10 cellular contexts compared by ENCODE assay signal in genomic region chr1:247447162-247447909, GRCh38. TPM values are rescaled to one million over a fixed set of nuclear protein-coding genes. Genes with fewer than 3 reads are reported as not detected.
DNase-seq lines count a peak whose midpoint lies in the region; ATAC-seq and TF ChIP-seq lines count a peak whose summit lies in the region.
"Had no signal": no experiment of that assay in that cellular context is flagged by ENCODE, and none has a peak within 500 bp of the region (broad histone marks: within the 10 kb centered on the region; RNA-seq: fewer than 3 reads in every experiment).

No MANE protein-coding gene starts in this region.

- H3K4me3 Mint-ChIP-seq in CD14-positive monocyte (no peak overlapping the region), activated B cell treated with CpG ODN at 0.5 μM for 24 hours (peak overlapping the region; percentile 61)

- intact Hi-C loops in CD14-positive monocyte (cut with micrococcal nuclease) (loop anchor here (5.0 kb wide), 2 partner anchors 35 to 40 kb away; no protein-coding TSS in a partner anchor), activated B cell treated with CpG ODN at 0.5 μM for 24 hours (cut with micrococcal nuclease) (no loop called here)

- H3K27ac Mint-ChIP-seq in CD14-positive monocyte (peak overlapping the region; percentile 95 to 100 (median 99)), activated B cell treated with CpG ODN at 0.5 μM for 24 hours (no peak overlapping the region)

- no peak overlapping the region for H3K27ac ChIP-seq in hepatocyte
- H3K27ac ChIP-seq in parathyroid adenoma, result no peak overlapping the region

- peak overlapping the region; percentile 84 for H2AFZ ChIP-seq in hepatocyte
- H2AFZ ChIP-seq in parathyroid adenoma, result peak overlapping the region; percentile 74

- H3K9me3 Mint-ChIP-seq in CD14-positive monocyte, result peaks cover 2 to 12% (median 10%) of the 10 kb centered on the region in 7 donors
- peaks cover 3% of the 10 kb centered on the region for H3K9me3 Mint-ChIP-seq in activated B cell treated with CpG ODN at 0.5 μM for 24 hours

- no peaks in the 10 kb centered on the region for H3K27me3 ChIP-seq in hepatocyte
- no peaks in the 10 kb centered on the region for H3K27me3 ChIP-seq in parathyroid adenoma (ENCODE audit: control insufficient read depth, insufficient read depth, low read length)
- H3K27me3 ChIP-seq: BLaER1 treated with 17β-estradiol and CSF1 and Interleukin-3, amounts not matched to agents 10 nM and 100 nM had no signal

- H3K9me2 ChIP-seq in hepatocyte (replicated peaks; ENCODE audit: insufficient read depth), result no peaks in the 10 kb centered on the region

- H3K4me1 ChIP-seq in hepatocyte (ENCODE audit: insufficient read depth), result no peaks in the 10 kb centered on the region
- H3K4me1 ChIP-seq in parathyroid adenoma, result no peaks in the 10 kb centered on the region

- no peaks in the 10 kb centered on the region for H3K27me3 Mint-ChIP-seq in CD14-positive monocyte (ENCODE audit: low read depth in 3 of 3)
- H3K27me3 Mint-ChIP-seq in activated B cell treated with CpG ODN at 0.5 μM for 24 hours, result no peaks in the 10 kb centered on the region

- H3K9me3 ChIP-seq in hepatocyte (ENCODE audit: low read depth) (no peaks in the 10 kb centered on the region), parathyroid adenoma (ENCODE audit: control insufficient read depth, low read length) (no peaks in the 10 kb centered on the region)
- H3K9me3 ChIP-seq: BLaER1 treated with 17β-estradiol and CSF1 and Interleukin-3, amounts not matched to agents 10 nM and 100 nM had no signal

- H3K36me3 ChIP-seq in hepatocyte (replicated peaks; ENCODE audit: insufficient read depth, low read depth), result no peaks in the 10 kb centered on the region
- no peaks in the 10 kb centered on the region for H3K36me3 ChIP-seq in parathyroid adenoma (ENCODE audit: control insufficient read depth, insufficient read depth, low read length)

- WGBS in hepatocyte (ENCODE audit: low lambda C conversion rate, missing lambda C conversion rate), result 88% methylated on average over 7 of the region's 7 CpGs

- H3K4me1 Mint-ChIP-seq in CD14-positive monocyte, result peaks cover 68% of the 10 kb centered on the region
- H3K4me1 Mint-ChIP-seq in activated B cell treated with CpG ODN at 0.5 μM for 24 hours, result no peaks in the 10 kb centered on the region

- no peak for TF ChIP-seq CTCF in CD14-positive monocyte (IDR thresholded peaks at IDR 0.05)
- TF ChIP-seq CTCF in activated B cell treated with CpG ODN at 0.5 μM for 24 hours (IDR thresholded peaks at IDR 0.05), result no peak
- TF ChIP-seq CTCF in hepatocyte (IDR thresholded peaks at IDR 0.05; ENCODE audit: poor library complexity), result no peak
- TF ChIP-seq CTCF in parathyroid adenoma (IDR thresholded peaks at IDR 0.05), result no peak

- H3K36me3 Mint-ChIP-seq in CD14-positive monocyte (peaks cover 89 to 98% of the 10 kb centered on the region in 2 donors), activated B cell treated with CpG ODN at 0.5 μM for 24 hours (ENCODE audit: low read depth) (no peaks in the 10 kb centered on the region)

- H4K20me1 ChIP-seq in hepatocyte (ENCODE audit: insufficient read depth, poor library complexity, severe bottlenecking), result no peaks in the 10 kb centered on the region

- peak overlapping the region; percentile 78 for H3K4me2 ChIP-seq in hepatocyte
- H3K4me2 ChIP-seq in parathyroid adenoma (ENCODE audit: low read length), result peak overlapping the region; percentile 81

- H3K79me2 ChIP-seq in hepatocyte, result no peaks in the 10 kb centered on the region
- no peaks in the 10 kb centered on the region for H3K79me2 ChIP-seq in parathyroid adenoma

- no peak overlapping the region for H3K9ac ChIP-seq in parathyroid adenoma
- H3K9ac ChIP-seq: BLaER1 treated with 17β-estradiol and CSF1 and Interleukin-3, amounts not matched to agents 10 nM and 100 nM had no signal

- CTCF ChIA-PET in activated B cell treated with CpG ODN at 0.5 μM for 24 hours (lab: Charles Lee), result interaction anchor here (1.3 kb wide), 1 partner anchor 75 kb away, joined by 5 read pairs; no protein-coding TSS in a partner anchor

- DNase-seq in CD14-positive monocyte (ENCODE audit: low spot score), result no peak
- no peak for DNase-seq in activated B cell treated with CpG ODN at 0.5 μM for 24 hours
- no peak for DNase-seq in hepatocyte (ENCODE audit: low spot score)
- DNase-seq in occipital lobe (lab: John Stamatoyannopoulos, UW), result no peak
- DNase-seq in NCI-H446 treated with DMSO at 0.1 percent for 48 hours (lab: John Stamatoyannopoulos, UW), result no peak
- no peak for DNase-seq in D341Med (ENCODE audit: low spot score)
- DNase-seq: activated CD4-positive, CD25-positive, alpha-beta regulatory T cell treated with anti-CD3 and anti-CD28 coated beads, Interleukin-2, amount 50 U/mL, for 72 hours had no signal

- no peak for ATAC-seq in activated B cell treated with CpG ODN at 0.5 μM for 24 hours (ENCODE audit: low read depth)
- ATAC-seq in HG02642 (IDR thresholded peaks at IDR 0.05; ENCODE audit: poor library complexity, unreplicated experiment), result no peak

- H3K4me3 ChIP-seq in hepatocyte, result peak overlapping the region; percentile 40
- H3K4me3 ChIP-seq in parathyroid adenoma (ENCODE audit: low read depth, low read length), result no peak overlapping the region
- H3K4me3 ChIP-seq: BLaER1 treated with 17β-estradiol and CSF1 and Interleukin-3, amounts not matched to agents 10 nM and 100 nM had no signal

- POLR2A ChIA-PET in activated B cell treated with CpG ODN at 0.5 μM for 24 hours (lab: Charles Lee), result interaction anchor here (0.6 to 1.0 kb wide), 4 partner anchors 27 to 62 kb away, joined by 3 to 5 read pairs (median 4); partner anchors contain the start of gene NLRP3

RNA-seq across cellular contexts. Expression of gene OR2B11, which starts 10.6 kb away (rescaled TPM):
- under 1 TPM; 0.09 to 0.21 TPM for polyA plus RNA-seq in CD14-positive monocyte
- total RNA-seq in activated B cell treated with CpG ODN at 0.5 μM for 24 hours, result not detected in 2 replicates
- not detected in 2 replicates for total RNA-seq in hepatocyte
- polyA plus RNA-seq in hepatocyte, result not detected in 2 replicates
- total RNA-seq in occipital lobe, result not detected

RNA-seq across cellular contexts. Expression of gene NLRP3, which starts 31.4 kb away (rescaled TPM):
- polyA plus RNA-seq in CD14-positive monocyte (10 to 100 TPM; 56.2 to 61.9 TPM), hepatocyte (not detected in 2 replicates)
- total RNA-seq in activated B cell treated with CpG ODN at 0.5 μM for 24 hours (0.44 and 0.73 TPM in 2 replicates), hepatocyte (0.13 and 0.20 TPM in 2 replicates), occipital lobe (1.4 TPM)
